ENCODE assay signal across 7 cellular contexts in genomic region chr1:155211661-155212440, GRCh38. TPM values are rescaled to one million over a fixed set of nuclear protein-coding genes. Genes with fewer than 3 reads are reported as not detected.
A peak's percentile ranks its signal among the peaks of the same experiment; 100 is the strongest.
DNase-seq lines count a peak whose midpoint lies in the region; ATAC-seq and TF ChIP-seq lines count a peak whose summit lies in the region.
"Not testable (repeated sequence)": the region's sequence is repeated elsewhere in the genome, so short reads cannot be mapped to it uniquely, and the experiment has no call there.

No MANE protein-coding gene starts in this region.

- H3K36me3 ChIP-seq in gastroesophageal sphincter, result peaks cover 0 to 40% of the 10 kb centered on the region in 2 donors
- H3K36me3 ChIP-seq in neutrophil, result peaks cover 14% of the 10 kb centered on the region

- not testable (repeated sequence) for TF ChIP-seq EP300 in gastroesophageal sphincter (IDR thresholded peaks at IDR 0.05)

- H3K4me1 ChIP-seq in gastroesophageal sphincter (peaks cover 0 to 41% (median 17%) of the 10 kb centered on the region in 3 donors), neutrophil (ENCODE audit: control insufficient read depth in 1 of 2, insufficient read depth in 1 of 2, low read depth in 1 of 2, low read length in 1 of 2) (peaks cover 79 to 80% of the 10 kb centered on the region in 2 experiments)

- not testable (repeated sequence) for H3K9me3 Mint-ChIP-seq in brain; endothelial cell (ENCODE audit: unreplicated experiment); stimulated activated effector memory CD8-positive, alpha-beta T cell treated with anti-CD3 and anti-CD28 coated beads, Interleukin-12 subunit alpha, Interleukin-12 subunit beta, amount 100 ng/mL, for 72 hours

- WGBS in gastroesophageal sphincter (ENCODE audit: low coverage in 1 of 2), 2 donors, result 60% methylated on average over 1 of the region's 19 CpGs; no CpG with 5 or more reads in 1 of the 2 donors

- H3K4me3 ChIP-seq in LNCaP clone FGC (ENCODE audit: low read depth, low read length), result peak overlapping the region; percentile 43
- H3K4me3 ChIP-seq in gastroesophageal sphincter, result not testable (repeated sequence)
- peak overlapping the region; percentile 74 to 87 for H3K4me3 ChIP-seq in neutrophil (ENCODE audit: low read depth in 1 of 2, low read length in 1 of 2)

- ATAC-seq in gastroesophageal sphincter; stimulated activated effector memory CD8-positive, alpha-beta T cell treated with anti-CD3 and anti-CD28 coated beads, Interleukin-12 subunit alpha, Interleukin-12 subunit beta, amount 100 ng/mL, for 72 hours: not testable (repeated sequence)

- H3K27me3 ChIP-seq in gastroesophageal sphincter, neutrophil: not testable (repeated sequence)

- not testable (repeated sequence) for TF ChIP-seq POLR2A in gastroesophageal sphincter (IDR thresholded peaks at IDR 0.05)

- H3K27me3 Mint-ChIP-seq in brain, result not testable (repeated sequence)
- peaks cover 18% of the 10 kb centered on the region for H3K27me3 Mint-ChIP-seq in endothelial cell (ENCODE audit: unreplicated experiment)

- not testable (repeated sequence) for H3K36me3 Mint-ChIP-seq in brain
- H3K36me3 Mint-ChIP-seq in endothelial cell (ENCODE audit: low read depth, unreplicated experiment), result peaks cover 15% of the 10 kb centered on the region
- H3K36me3 Mint-ChIP-seq in stimulated activated effector memory CD8-positive, alpha-beta T cell treated with anti-CD3 and anti-CD28 coated beads, Interleukin-12 subunit alpha, Interleukin-12 subunit beta, amount 100 ng/mL, for 72 hours, result peaks cover 21% of the 10 kb centered on the region

- not testable (repeated sequence) for TF ChIP-seq CTCF in LNCaP clone FGC (IDR thresholded peaks at IDR 0.05; ENCODE audit: control insufficient read depth, extremely low read depth, insufficient read depth); brain (conservative IDR thresholded peaks at IDR 0.05); endothelial cell (IDR thresholded peaks at IDR 0.05; ENCODE audit: unreplicated experiment); gastroesophageal sphincter (IDR thresholded peaks at IDR 0.05); neutrophil (IDR thresholded peaks at IDR 0.05)

- H3K4me3 Mint-ChIP-seq in brain, result peak overlapping the region in 3 of 5 experiments; percentile 9 to 57 (median 36)
- peak overlapping the region; percentile 65 for H3K4me3 Mint-ChIP-seq in endothelial cell (ENCODE audit: unreplicated experiment)
- H3K4me3 Mint-ChIP-seq in stimulated activated effector memory CD8-positive, alpha-beta T cell treated with anti-CD3 and anti-CD28 coated beads, Interleukin-12 subunit alpha, Interleukin-12 subunit beta, amount 100 ng/mL, for 72 hours, result not testable (repeated sequence)

- not testable (repeated sequence) for H3K9me3 ChIP-seq in gastroesophageal sphincter, neutrophil

- H3K4me1 Mint-ChIP-seq in brain (peaks cover 28% of the 10 kb centered on the region), endothelial cell (ENCODE audit: unreplicated experiment) (peaks cover 33% of the 10 kb centered on the region)
- H3K4me1 Mint-ChIP-seq in stimulated activated effector memory CD8-positive, alpha-beta T cell treated with anti-CD3 and anti-CD28 coated beads, Interleukin-12 subunit alpha, Interleukin-12 subunit beta, amount 100 ng/mL, for 72 hours, result peaks cover 23% of the 10 kb centered on the region

- H3K27ac Mint-ChIP-seq in brain, result peak overlapping the region in 1 of 5 experiments; percentile 98
- H3K27ac Mint-ChIP-seq in endothelial cell (ENCODE audit: unreplicated experiment), result not testable (repeated sequence)
- peak overlapping the region; percentile 45 for H3K27ac Mint-ChIP-seq in stimulated activated effector memory CD8-positive, alpha-beta T cell treated with anti-CD3 and anti-CD28 coated beads, Interleukin-12 subunit alpha, Interleukin-12 subunit beta, amount 100 ng/mL, for 72 hours

- not testable (repeated sequence) for DNase-seq in LNCaP clone FGC (ENCODE audit: low read depth); endothelial cell (ENCODE audit: low spot score); stimulated activated effector memory CD8-positive, alpha-beta T cell treated with anti-CD3 and anti-CD28 coated beads, Interleukin-12 subunit alpha, Interleukin-12 subunit beta, amount 100 ng/mL, for 72 hours (ENCODE audit: low spot score in 2 of 2)
- DNase-seq in lung microvascular endothelial cell (ENCODE audit: low read depth in 2 of 2), result peak; percentile 48 to 88

- H3K27ac ChIP-seq in gastroesophageal sphincter (peak overlapping the region in 3 of 4 donors; percentile 5 to 54 (median 32)), neutrophil (peak overlapping the region; percentile 99)

RNA-seq across cellular contexts. Expression of gene MTX1, which starts 3.4 kb away (rescaled TPM):
- 77.4 TPM for polyA plus RNA-seq in brain (ENCODE audit: insufficient read depth, low read depth, low replicate concordance)
- total RNA-seq in endothelial cell (ENCODE audit: unreplicated experiment), result 38.8 TPM
- total RNA-seq in gastroesophageal sphincter, result 10 to 100 TPM; 28.3 to 36.0 (median 32.6) TPM
- total RNA-seq in lung microvascular endothelial cell, result 28.8 and 31.6 TPM in 2 replicates

RNA-seq across cellular contexts. Expression of gene THBS3, which starts 4.2 kb away (rescaled TPM):
- polyA plus RNA-seq in brain (ENCODE audit: insufficient read depth, low read depth, low replicate concordance), result 26.7 TPM
- 35.5 TPM for total RNA-seq in endothelial cell (ENCODE audit: unreplicated experiment)
- 10 to 100 TPM; 17.9 to 25.6 (median 20.1) TPM for total RNA-seq in gastroesophageal sphincter
- total RNA-seq in lung microvascular endothelial cell, result 7.9 and 9.2 TPM in 2 replicates

RNA-seq across cellular contexts. Expression of gene TRIM46, which starts 38.2 kb away (rescaled TPM):
- 11.0 TPM for polyA plus RNA-seq in brain (ENCODE audit: insufficient read depth, low read depth, low replicate concordance)
- 8.5 TPM for total RNA-seq in endothelial cell (ENCODE audit: unreplicated experiment)
- total RNA-seq in gastroesophageal sphincter, result 1 to 10 TPM in 1 of 4 donors, under 1 TPM in 2, not detected in 1; 0.35 to 1.9 (median 0.40) TPM
- 1.2 and 2.4 TPM in 2 replicates for total RNA-seq in lung microvascular endothelial cell

RNA-seq across cellular contexts. Expression of gene KRTCAP2, which starts 38.7 kb away (rescaled TPM):
- polyA plus RNA-seq in brain (ENCODE audit: insufficient read depth, low read depth, low replicate concordance), result 390 TPM
- 173 TPM for total RNA-seq in endothelial cell (ENCODE audit: unreplicated experiment)
- total RNA-seq in gastroesophageal sphincter, result 100 to 1,000 TPM in 1 of 4 donors, 10 to 100 TPM in 3; 80.8 to 144 (median 92.3) TPM
- total RNA-seq in lung microvascular endothelial cell, result 169 and 232 TPM in 2 replicates

RNA-seq across cellular contexts. Expression of gene ENTREP3, which starts 43.4 kb away (rescaled TPM):
- 40.8 TPM for polyA plus RNA-seq in brain (ENCODE audit: insufficient read depth, low read depth, low replicate concordance)
- total RNA-seq in endothelial cell (ENCODE audit: unreplicated experiment), result 54.1 TPM
- 10 to 100 TPM; 11.4 to 35.3 (median 22.1) TPM for total RNA-seq in gastroesophageal sphincter
- 2.4 and 3.0 TPM in 2 replicates for total RNA-seq in lung microvascular endothelial cell
